ENCODE assay signal across 8 cellular contexts in the genomic region with DNA sequence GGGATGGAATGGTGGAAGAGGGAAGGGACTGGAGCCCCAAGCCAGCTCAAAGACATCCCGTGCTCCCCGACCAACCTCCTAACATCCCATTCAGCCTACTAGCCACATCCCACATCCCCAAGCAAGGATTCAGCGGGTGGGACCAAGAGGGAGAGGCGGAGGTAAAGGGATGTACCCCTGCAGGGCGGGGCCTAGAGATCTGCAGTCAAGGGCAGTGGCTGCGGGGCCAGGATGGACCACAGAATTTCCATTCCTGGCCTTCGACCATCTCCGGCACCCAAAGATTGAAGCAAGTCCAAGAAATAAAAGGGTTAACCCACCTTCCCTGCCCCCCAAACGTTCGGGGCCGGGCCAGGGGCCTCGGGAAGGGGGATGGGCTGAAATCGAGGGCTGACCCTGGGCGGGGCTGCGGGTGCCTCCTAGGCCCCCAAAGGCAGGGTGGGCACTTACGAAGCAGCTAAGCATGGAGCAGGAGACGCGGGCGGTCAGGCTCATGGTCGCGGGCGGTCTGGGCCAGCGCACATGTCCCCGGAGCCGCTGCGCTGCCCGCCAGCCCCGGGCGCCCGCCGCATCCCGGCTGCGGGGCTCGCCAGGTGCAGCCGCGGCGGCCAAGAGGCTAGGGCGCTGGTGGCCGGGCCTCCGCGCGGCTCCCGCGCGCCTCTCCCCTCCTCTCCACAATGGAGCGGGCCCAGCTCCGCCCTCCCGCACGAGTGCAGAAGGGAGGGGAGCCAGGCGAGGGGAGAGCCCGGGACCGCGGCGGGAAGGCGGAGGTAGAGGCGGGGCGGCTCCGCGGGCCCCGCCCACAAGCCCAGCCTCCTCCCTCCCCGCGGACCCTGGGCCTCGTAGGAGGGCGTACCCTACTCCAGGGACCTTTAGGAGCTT. TPM values are rescaled to one million over a fixed set of nuclear protein-coding genes. Genes with fewer than 3 reads are reported as not detected.
DNase-seq lines count a peak whose midpoint lies in the region; FAIRE-seq and TF ChIP-seq lines count a peak whose summit lies in the region.

TSS of gene MTMR4 (minus strand) at position 726 of the 882 bp plus-strand sequence. CDS start at position 495, 231 bp downstream.

- H3K27ac ChIP-seq in ACC112 (ENCODE audit: low read depth, low read length) (no peak within 1 kb of the TSS), hepatocyte (peak within 1 kb of the TSS; percentile 94), rectal smooth muscle tissue (ENCODE audit: low read depth, low read length) (peak within 1 kb of the TSS; percentile 57)

- TF ChIP-seq CTCF in GM20000 (IDR thresholded peaks at IDR 0.05; ENCODE audit: extremely low read depth, missing control alignments), result no peak
- no peak for TF ChIP-seq CTCF in astrocyte of the cerebellum (IDR thresholded peaks at IDR 0.05; ENCODE audit: low read depth, low read length, missing control alignments)
- no peak for TF ChIP-seq CTCF in hepatocyte (IDR thresholded peaks at IDR 0.05; ENCODE audit: poor library complexity)

- peaks cover 11% of the 10 kb centered on the region for H3K4me1 ChIP-seq in ACC112 (ENCODE audit: control insufficient read depth, insufficient read depth, low read length, unreplicated experiment)
- H3K4me1 ChIP-seq in hepatocyte (ENCODE audit: insufficient read depth), result peaks cover 20% of the 10 kb centered on the region
- H3K4me1 ChIP-seq in rectal smooth muscle tissue (ENCODE audit: control insufficient read depth, insufficient read depth, low read length), result peaks cover 13% of the 10 kb centered on the region

- H2AFZ ChIP-seq in ACC112 (ENCODE audit: low read length, unreplicated experiment), result peak within 1 kb of the TSS; percentile 50
- H2AFZ ChIP-seq in hepatocyte, result peak within 1 kb of the TSS; percentile 46

- H3K9me3 ChIP-seq in hepatocyte (ENCODE audit: low read depth), result no peaks in the 10 kb centered on the region

- peak; percentile 85 for FAIRE-seq in urothelium cell line (lab: Jason Lieb, UNC)

- in situ Hi-C loops in astrocyte of the cerebellum (cut with HindIII; ENCODE audit: low sequenced_read_pairs), result no loop called here

- WGBS in hepatocyte (ENCODE audit: low lambda C conversion rate, missing lambda C conversion rate), result 1% methylated on average over 42 of the region's 64 CpGs

- H3K36me3 ChIP-seq in ACC112 (ENCODE audit: insufficient read depth, low read length) (0 out of 2 replicates have a peak, but pooled peaks cover 7% of the 10 kb centered on the region), hepatocyte (replicated peaks; ENCODE audit: insufficient read depth, low read depth) (peaks cover 3% of the 10 kb centered on the region), rectal smooth muscle tissue (ENCODE audit: control insufficient read depth, insufficient read depth, low read length) (peaks cover 22% of the 10 kb centered on the region)

- H3K9ac ChIP-seq in rectal smooth muscle tissue (ENCODE audit: low read length), result no peak within 1 kb of the TSS

- H3K27me3 ChIP-seq in ACC112 (ENCODE audit: insufficient read depth, low read length), result no peaks in the 10 kb centered on the region
- no peaks in the 10 kb centered on the region for H3K27me3 ChIP-seq in hepatocyte
- H3K27me3 ChIP-seq in rectal smooth muscle tissue (ENCODE audit: control insufficient read depth, insufficient read depth, low read length), result no peaks in the 10 kb centered on the region

- no peaks in the 10 kb centered on the region for H3K9me2 ChIP-seq in hepatocyte (replicated peaks; ENCODE audit: insufficient read depth)

- H3K4me3 ChIP-seq in ACC112 (ENCODE audit: low read depth, low read length), result peak within 1 kb of the TSS; percentile 90
- peak within 1 kb of the TSS; percentile 75 for H3K4me3 ChIP-seq in astrocyte of the cerebellum (ENCODE audit: low read depth, low read length)
- H3K4me3 ChIP-seq in hepatocyte, result peak within 1 kb of the TSS; percentile 68
- H3K4me3 ChIP-seq in rectal smooth muscle tissue (ENCODE audit: low read length), result peak within 1 kb of the TSS; percentile 71

- peak within 1 kb of the TSS; percentile 81 for H3K4me2 ChIP-seq in hepatocyte

- H4K20me1 ChIP-seq in hepatocyte (ENCODE audit: insufficient read depth, poor library complexity, severe bottlenecking), result peaks cover 3% of the 10 kb centered on the region

- H3K79me2 ChIP-seq in ACC112 (ENCODE audit: control insufficient read depth, insufficient read depth, low read length, unreplicated experiment) (no peaks in the 10 kb centered on the region), hepatocyte (peaks cover 48% of the 10 kb centered on the region)

- DNase-seq in GM20000 (ENCODE audit: low spot score) (peak; percentile 94), NCI-H1930 (lab: John Stamatoyannopoulos, UW) (peak; percentile 80 to 87), T1000 (lab: John Stamatoyannopoulos, UW) (peak; percentile 66), astrocyte of the cerebellum (ENCODE audit: low read depth) (no peak), hepatocyte (ENCODE audit: low spot score) (peak; percentile 94), urothelium cell line (ENCODE audit: low spot score) (peak; percentile 97)

RNA-seq across cellular contexts. Expression of gene MTMR4, which starts in this region (rescaled TPM):
- 38.2 and 47.8 TPM in 2 replicates for total RNA-seq in hepatocyte
- polyA plus RNA-seq in hepatocyte, result 25.2 and 27.3 TPM in 2 replicates
